ENCODE assay signal across 8 cellular contexts in the genomic region with DNA sequence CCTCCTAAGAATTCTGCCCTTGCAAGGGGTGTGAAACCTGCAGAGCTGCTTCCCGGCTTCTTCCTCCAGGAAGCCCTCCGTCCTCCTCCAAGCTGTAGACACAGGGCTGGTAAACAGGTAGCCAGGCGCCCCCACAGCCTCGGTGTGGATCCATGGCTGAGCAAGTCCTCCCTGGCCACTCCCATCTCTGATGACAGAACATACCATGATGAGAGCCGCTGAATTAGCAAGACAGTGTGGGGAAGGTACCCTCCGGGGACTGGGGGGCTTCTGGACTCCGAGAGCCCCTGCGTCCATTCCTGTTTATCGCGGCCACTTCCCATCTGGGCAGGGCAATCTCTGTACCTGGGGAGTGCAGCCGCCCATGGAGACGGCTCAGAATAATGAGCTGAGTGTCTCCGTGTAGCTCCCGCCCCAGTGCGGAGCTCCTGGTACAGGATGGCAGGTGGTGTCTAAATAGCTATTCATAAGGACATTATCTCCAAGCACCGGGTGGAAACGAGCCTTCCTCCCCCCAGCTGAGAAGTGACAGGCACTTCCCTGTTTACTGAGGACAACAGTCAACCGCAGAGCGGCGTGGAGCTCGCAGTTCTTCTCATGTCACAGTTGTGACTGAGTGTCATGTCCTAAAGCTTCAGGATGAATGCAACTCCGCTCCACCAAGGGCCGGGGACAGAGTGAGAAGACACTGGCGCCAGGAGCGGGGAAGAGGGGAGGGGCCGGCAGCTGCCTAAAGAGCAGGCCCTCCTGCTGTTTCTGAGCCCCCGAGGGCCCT. TPM values are rescaled to one million over a fixed set of nuclear protein-coding genes. Genes with fewer than 3 reads are reported as not detected.
DNase-seq lines count a peak whose midpoint lies in the region; ATAC-seq and TF ChIP-seq lines count a peak whose summit lies in the region.

No MANE protein-coding gene starts in this region.

- ATAC-seq in lower lobe of right lung, result peak; percentile 64 to 65
- ATAC-seq in GM19023 (IDR thresholded peaks at IDR 0.05; ENCODE audit: unreplicated experiment), result no peak

- H3K9me3 ChIP-seq in lower lobe of right lung, result no peaks in the 10 kb centered on the region
- no peaks in the 10 kb centered on the region for H3K9me3 ChIP-seq in effector memory CD4-positive, alpha-beta T cell (ENCODE audit: control insufficient read depth, low read length)

- H3K36me3 Mint-ChIP-seq in T-helper 2 cell treated with Interferon-gamma antibody and Interleukin-4, amounts not matched to agents 5 μg/mL and 100 μg/mL, for 36 hours (ENCODE audit: low read depth), result peaks cover 3% of the 10 kb centered on the region

- H3K4me1 Mint-ChIP-seq in T-helper 2 cell treated with Interferon-gamma antibody and Interleukin-4, amounts not matched to agents 5 μg/mL and 100 μg/mL, for 36 hours (ENCODE audit: low read depth), result peaks cover 11% of the 10 kb centered on the region

- no peak overlapping the region for H3K4me3 ChIP-seq in lower lobe of right lung
- no peak overlapping the region for H3K4me3 ChIP-seq in effector memory CD4-positive, alpha-beta T cell (ENCODE audit: insufficient read depth, low read depth, low read length, poor library complexity, severe bottlenecking)

- H3K36me3 ChIP-seq in lower lobe of right lung, result no peaks in the 10 kb centered on the region
- H3K36me3 ChIP-seq in effector memory CD4-positive, alpha-beta T cell (ENCODE audit: control insufficient read depth, insufficient read depth, low read length), result no peaks in the 10 kb centered on the region

- peak overlapping the region; percentile 48 for H3K4me3 Mint-ChIP-seq in T-helper 2 cell treated with Interferon-gamma antibody and Interleukin-4, amounts not matched to agents 5 μg/mL and 100 μg/mL, for 36 hours

- peaks cover 10% of the 10 kb centered on the region for H3K4me1 ChIP-seq in lower lobe of right lung
- H3K4me1 ChIP-seq in effector memory CD4-positive, alpha-beta T cell (ENCODE audit: control insufficient read depth, insufficient read depth, low read length, poor library complexity, severe bottlenecking), result peaks cover 6% of the 10 kb centered on the region

- no peak overlapping the region for H3K27ac Mint-ChIP-seq in T-helper 2 cell treated with Interferon-gamma antibody and Interleukin-4, amounts not matched to agents 5 μg/mL and 100 μg/mL, for 36 hours

- no peaks in the 10 kb centered on the region for H3K9me3 Mint-ChIP-seq in T-helper 2 cell treated with Interferon-gamma antibody and Interleukin-4, amounts not matched to agents 5 μg/mL and 100 μg/mL, for 36 hours

- intact Hi-C loops in lower lobe of right lung (cut with DNase I), result no loop called here

- TF ChIP-seq CTCF in lower lobe of right lung (IDR thresholded peaks at IDR 0.05), result no peak

- peaks cover 27% of the 10 kb centered on the region for H3K27me3 ChIP-seq in lower lobe of right lung (ENCODE audit: low read depth)
- H3K27me3 ChIP-seq in effector memory CD4-positive, alpha-beta T cell (replicated peaks; ENCODE audit: control insufficient read depth, insufficient read depth, low read length, poor library complexity, severe bottlenecking), result no peaks in the 10 kb centered on the region

- H3K27me3 Mint-ChIP-seq in T-helper 2 cell treated with Interferon-gamma antibody and Interleukin-4, amounts not matched to agents 5 μg/mL and 100 μg/mL, for 36 hours (ENCODE audit: low read depth), result peaks cover 5% of the 10 kb centered on the region

- DNase-seq in DMS 273 (lab: John Stamatoyannopoulos, UW; ENCODE audit: unreplicated experiment), result peak; percentile 73
- peak; percentile 71 to 73 for DNase-seq in NCI-H1930 (lab: John Stamatoyannopoulos, UW)
- DNase-seq in T-helper 2 cell treated with Interferon-gamma antibody and Interleukin-4, amounts not matched to agents 5 μg/mL and 100 μg/mL, for 36 hours (ENCODE audit: low spot score), result no peak
- DNase-seq in lower lobe of right lung, result peak; percentile 85
- no peak for DNase-seq in stimulated activated CD4-positive, alpha-beta T cell treated with anti-CD3 and anti-CD28 coated beads, Interleukin-4, amount 100 ng/mL, for 24 hours
- DNase-seq in effector memory CD4-positive, alpha-beta T cell, result no peak
- DNase-seq in COLO829 (ENCODE audit: low spot score), result no peak

- H3K27ac ChIP-seq in lower lobe of right lung, result no peak overlapping the region
- no peak overlapping the region for H3K27ac ChIP-seq in effector memory CD4-positive, alpha-beta T cell (ENCODE audit: insufficient read depth, low read length, poor library complexity, severe bottlenecking)

RNA-seq across cellular contexts. Expression of a gene that starts 22.7 kb away (rescaled TPM):
- total RNA-seq in lower lobe of right lung, result not detected

RNA-seq across cellular contexts. Expression of a gene that starts 43.7 kb away (rescaled TPM):
- 72.4 TPM for total RNA-seq in lower lobe of right lung

Comparison
In these comparisons a context has a peak if more than half of its experiments do, and no peak if none do; other contexts are left out.
1. DNase-seq: peak in DMS 273 (single experiment), NCI-H1930 (2 of 2) and lower lobe of right lung (single experiment); none in T-helper 2 cell treated with Interferon-gamma antibody and Interleukin-4, amounts not matched to agents 5 μg/mL and 100 μg/mL, for 36 hours (single experiment), stimulated activated CD4-positive, alpha-beta T cell treated with anti-CD3 and anti-CD28 coated beads, Interleukin-4, amount 100 ng/mL, for 24 hours (single experiment), effector memory CD4-positive, alpha-beta T cell (0 of 3) and COLO829 (single experiment).